8 cellular contexts compared by ENCODE assay signal in the genomic region with DNA sequence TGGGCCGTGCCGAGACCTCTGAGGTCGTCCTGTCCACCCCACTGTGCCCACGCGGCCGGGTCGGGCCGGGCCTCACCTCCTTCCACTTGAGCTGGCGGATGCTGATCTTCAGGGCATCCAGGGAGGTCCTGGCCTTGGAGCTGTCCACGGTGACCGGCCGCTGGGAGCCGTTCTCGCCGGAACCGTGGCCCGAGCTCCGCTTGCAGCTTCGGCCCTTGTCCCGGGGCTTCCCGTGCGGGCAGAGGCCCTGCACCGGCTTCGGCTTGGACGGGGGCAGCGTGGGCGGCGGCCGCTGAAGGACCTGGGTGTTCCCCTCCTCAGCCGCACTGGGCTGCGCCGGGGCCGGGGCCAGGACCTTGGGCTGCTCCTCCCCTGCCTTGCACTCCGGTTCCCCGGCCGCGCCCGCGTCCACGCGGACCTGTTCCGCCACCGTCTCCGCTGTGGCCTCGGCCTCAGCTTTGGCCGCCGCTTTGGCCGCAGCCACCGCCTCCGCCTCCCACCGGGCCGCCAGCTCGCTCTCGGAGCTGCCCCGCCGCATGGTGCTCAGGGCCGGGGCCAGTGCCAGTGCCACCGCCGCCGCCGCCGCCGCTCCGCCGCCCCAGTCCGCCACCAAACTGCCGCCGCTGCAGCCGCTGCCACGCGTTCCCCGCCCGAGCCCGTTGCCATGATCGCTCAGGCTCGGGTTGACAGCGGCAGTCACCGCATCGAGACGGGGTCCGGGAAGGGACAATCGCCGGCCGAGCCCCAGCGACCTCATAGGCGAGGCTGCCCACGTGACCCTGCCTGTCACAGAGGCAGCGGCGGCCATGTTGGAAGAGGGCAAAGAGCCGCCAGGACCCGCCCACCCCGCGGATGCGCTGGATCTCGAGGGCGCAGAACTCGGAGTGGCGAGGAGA. TPM values are rescaled to one million over a fixed set of nuclear protein-coding genes. Genes with fewer than 3 reads are reported as not detected.
DNase-seq lines count a peak whose midpoint lies in the region; ATAC-seq and TF ChIP-seq lines count a peak whose summit lies in the region.

A gene with protein sequence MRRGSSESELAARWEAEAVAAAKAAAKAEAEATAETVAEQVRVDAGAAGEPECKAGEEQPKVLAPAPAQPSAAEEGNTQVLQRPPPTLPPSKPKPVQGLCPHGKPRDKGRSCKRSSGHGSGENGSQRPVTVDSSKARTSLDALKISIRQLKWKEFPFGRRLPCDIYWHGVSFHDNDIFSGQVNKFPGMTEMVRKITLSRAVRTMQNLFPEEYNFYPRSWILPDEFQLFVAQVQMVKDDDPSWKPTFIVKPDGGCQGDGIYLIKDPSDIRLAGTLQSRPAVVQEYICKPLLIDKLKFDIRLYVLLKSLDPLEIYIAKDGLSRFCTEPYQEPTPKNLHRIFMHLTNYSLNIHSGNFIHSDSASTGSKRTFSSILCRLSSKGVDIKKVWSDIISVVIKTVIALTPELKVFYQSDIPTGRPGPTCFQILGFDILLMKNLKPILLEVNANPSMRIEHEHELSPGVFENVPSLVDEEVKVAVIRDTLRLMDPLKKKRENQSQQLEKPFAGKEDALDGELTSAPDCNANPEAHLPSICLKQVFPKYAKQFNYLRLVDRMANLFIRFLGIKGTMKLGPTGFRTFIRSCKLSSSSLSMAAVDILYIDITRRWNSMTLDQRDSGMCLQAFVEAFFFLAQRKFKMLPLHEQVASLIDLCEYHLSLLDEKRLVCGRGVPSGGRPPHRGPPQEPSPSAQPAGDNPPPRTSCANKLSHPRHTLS (minus strand): TSS at position 698 of the 896 bp plus-strand sequence. CDS start 160 bp downstream, at position 538.

- H3K27me3 Mint-ChIP-seq in activated T-helper 2 cell treated with anti-CD3 and anti-CD28 coated beads, Interferon-gamma antibody, Interleukin-2, Interleukin-4, amounts not matched to agents 10 μg/mL and 5 μg/mL and 100 μg/mL, durations not matched to agents 14 hours and 24 hours and 36 hours (ENCODE audit: low read depth), result peaks cover 17% of the 10 kb centered on the region
- peaks cover 24% of the 10 kb centered on the region for H3K27me3 Mint-ChIP-seq in nephron (ENCODE audit: low read depth)

- H3K4me3 ChIP-seq in fibroblast of pulmonary artery (replicated peaks; ENCODE audit: low read depth, low read length), result peak within 1 kb of the TSS; percentile 76

- peaks cover 19% of the 10 kb centered on the region for H3K4me1 Mint-ChIP-seq in activated T-helper 2 cell treated with anti-CD3 and anti-CD28 coated beads, Interferon-gamma antibody, Interleukin-2, Interleukin-4, amounts not matched to agents 10 μg/mL and 5 μg/mL and 100 μg/mL, durations not matched to agents 14 hours and 24 hours and 36 hours (ENCODE audit: low read depth)
- H3K4me1 Mint-ChIP-seq in nephron, result peaks cover 21% of the 10 kb centered on the region

- intact Hi-C loops in activated T-helper 2 cell treated with anti-CD3 and anti-CD28 coated beads, Interferon-gamma antibody, Interleukin-2, Interleukin-4, amounts not matched to agents 10 μg/mL and 5 μg/mL and 100 μg/mL, durations not matched to agents 14 hours and 24 hours and 36 hours (cut with micrococcal nuclease), result loop anchor here (2.0 to 10.0 kb wide), 3 partner anchors 66 to 362 kb away; a partner anchor contains a TSS

- H3K27ac Mint-ChIP-seq in activated T-helper 2 cell treated with anti-CD3 and anti-CD28 coated beads, Interferon-gamma antibody, Interleukin-2, Interleukin-4, amounts not matched to agents 10 μg/mL and 5 μg/mL and 100 μg/mL, durations not matched to agents 14 hours and 24 hours and 36 hours, result peak within 1 kb of the TSS; percentile 37
- H3K27ac Mint-ChIP-seq in nephron, result peak within 1 kb of the TSS in 2 of 3 experiments; percentile 12 to 42

- no peak for TF ChIP-seq CTCF in fibroblast of pulmonary artery (IDR thresholded peaks at IDR 0.05; ENCODE audit: low read length, missing control alignments)
- no peak for TF ChIP-seq CTCF in nephron (IDR thresholded peaks at IDR 0.05; ENCODE audit: unreplicated experiment in 3 of 3)

- H3K36me3 Mint-ChIP-seq in activated T-helper 2 cell treated with anti-CD3 and anti-CD28 coated beads, Interferon-gamma antibody, Interleukin-2, Interleukin-4, amounts not matched to agents 10 μg/mL and 5 μg/mL and 100 μg/mL, durations not matched to agents 14 hours and 24 hours and 36 hours (ENCODE audit: low read depth), result no peaks in the 10 kb centered on the region
- no peaks in the 10 kb centered on the region for H3K36me3 Mint-ChIP-seq in nephron (ENCODE audit: low read depth)

- no peaks in the 10 kb centered on the region for H3K9me3 Mint-ChIP-seq in activated T-helper 2 cell treated with anti-CD3 and anti-CD28 coated beads, Interferon-gamma antibody, Interleukin-2, Interleukin-4, amounts not matched to agents 10 μg/mL and 5 μg/mL and 100 μg/mL, durations not matched to agents 14 hours and 24 hours and 36 hours
- no peaks in the 10 kb centered on the region for H3K9me3 Mint-ChIP-seq in nephron

- DNase-seq in EH (ENCODE audit: low read depth) (peak; percentile 95), GOT3 (lab: John Stamatoyannopoulos, UW) (peak; percentile 38), LHCN-M2 (ENCODE audit: low read depth) (peak; percentile 89), RPMI7951 (ENCODE audit: low read depth) (peak; percentile 90), fibroblast of pulmonary artery (ENCODE audit: low read depth) (peak; percentile 94)
- DNase-seq in activated T-helper 2 cell treated with anti-CD3 and anti-CD28 coated beads, Interferon-gamma antibody, Interleukin-2, Interleukin-4, amounts not matched to agents 10 μg/mL and 5 μg/mL and 100 μg/mL, durations not matched to agents 14 hours and 24 hours and 36 hours (ENCODE audit: low spot score), result peak; percentile 93
- DNase-seq in stimulated activated naive CD8-positive, alpha-beta T cell treated with anti-CD3 and anti-CD28 coated beads, Interleukin-15, Interleukin-2, amounts not matched to agents 100 U/mL and 50 U/mL, for 24 hours, result peak; percentile 97

- ATAC-seq in stimulated activated naive CD8-positive, alpha-beta T cell treated with anti-CD3 and anti-CD28 coated beads, Interleukin-15, Interleukin-2, amounts not matched to agents 100 U/mL and 50 U/mL, for 24 hours, result peak; percentile 92

- peak within 1 kb of the TSS; percentile 87 for H3K4me3 Mint-ChIP-seq in activated T-helper 2 cell treated with anti-CD3 and anti-CD28 coated beads, Interferon-gamma antibody, Interleukin-2, Interleukin-4, amounts not matched to agents 10 μg/mL and 5 μg/mL and 100 μg/mL, durations not matched to agents 14 hours and 24 hours and 36 hours (ENCODE audit: low read depth)
- H3K4me3 Mint-ChIP-seq in nephron, result peak within 1 kb of the TSS; percentile 91 to 93 (median 91)

RNA-seq across cellular contexts. Expression of the gene that starts here (rescaled TPM):
- 3.4 and 3.8 TPM in 2 replicates for total RNA-seq in LHCN-M2 (2014; rRNA removed)
- polyA plus RNA-seq in LHCN-M2 (2012), result 2.8 TPM
- total RNA-seq in RPMI7951 (2014; rRNA removed; shearing (Covaris generic)), result 0.60 and 2.0 TPM in 2 replicates
- 2.2 and 2.4 TPM in 2 replicates for total RNA-seq in activated T-helper 2 cell treated with anti-CD3 and anti-CD28 coated beads, Interferon-gamma antibody, Interleukin-2, Interleukin-4, amounts not matched to agents 10 μg/mL and 5 μg/mL and 100 μg/mL, durations not matched to agents 14 hours and 24 hours and 36 hours

Comparison
In these comparisons a context has a peak if more than half of its experiments do, and no peak if none do; other contexts are left out.
1. Peak in every context shown above with its lines: DNase-seq, ATAC-seq and H3K4me3 ChIP-seq.
2. DNase-seq: peak in every context shown above with its lines; median percentile 97 in stimulated activated naive CD8-positive, alpha-beta T cell treated with anti-CD3 and anti-CD28 coated beads, Interleukin-15, Interleukin-2, amounts not matched to agents 100 U/mL and 50 U/mL, for 24 hours; 95 in EH; 94 in fibroblast of pulmonary artery; 93 in activated T-helper 2 cell treated with anti-CD3 and anti-CD28 coated beads, Interferon-gamma antibody, Interleukin-2, Interleukin-4, amounts not matched to agents 10 μg/mL and 5 μg/mL and 100 μg/mL, durations not matched to agents 14 hours and 24 hours and 36 hours; 90 in RPMI7951; 89 in LHCN-M2; 38 in GOT3.